Comparison of ENCODE assay signal across 15 cellular contexts in genomic region chr20:51380401-51381385, GRCh38.
A peak's percentile ranks its signal among the peaks of the same experiment; 100 is the strongest.
DNase-seq lines count a peak whose midpoint lies in the region; ATAC-seq, FAIRE-seq and TF ChIP-seq lines count a peak whose summit lies in the region.
"Had no signal": no experiment of that assay in that cellular context is flagged by ENCODE, and none has a peak within 500 bp of the region (broad histone marks: within the 10 kb centered on the region; RNA-seq: fewer than 3 reads in every experiment).

No MANE protein-coding gene starts in this region.

- H3K4me1 ChIP-seq in GM12878 (ENCODE audit: control insufficient read depth, insufficient read depth, low read length), result peaks cover 25% of the 10 kb centered on the region

- H3K27me3 Mint-ChIP-seq in progenitor cell of endocrine pancreas, result peaks cover 36% of the 10 kb centered on the region
- H3K27me3 Mint-ChIP-seq in activated T-cell treated with anti-CD3 and anti-CD28 coated beads, Interleukin-2, amount 50 U/mL, for 72 hours (ENCODE audit: low read depth), result no peaks in the 10 kb centered on the region
- H3K27me3 Mint-ChIP-seq: activated CD4-positive, alpha-beta T cell treated with anti-CD3 and anti-CD28 coated beads, Interleukin-2, amount 10 ng/mL, durations not matched to agents 7 days and 5 days had no signal

- RAD21 ChIA-PET in GM12878 (lab: Charles Lee; ENCODE audit: unreplicated experiment), result interaction anchor here (0.6 to 2.3 kb wide), 3 partner anchors 23 to 243 kb away, joined by 3 to 5 read pairs (median 5); no protein-coding TSS in a partner anchor

- BruUV-seq in GM12878 (replicated peaks; lab: Mats Ljungman, UMichigan), result no TSS peak

- 45% methylated on average over 13 of the region's 13 CpGs for WGBS in GM12878 (ENCODE audit: insufficient coverage, insufficient replicate concordance, low lambda C conversion rate, missing lambda C conversion rate)

- no peak overlapping the region for H3K9ac ChIP-seq in GM12878 (ENCODE audit: control insufficient read depth, insufficient read depth, low read length)

- no peaks in the 10 kb centered on the region for H3K9me3 Mint-ChIP-seq in progenitor cell of endocrine pancreas (ENCODE audit: low read depth)
- no peaks in the 10 kb centered on the region for H3K9me3 Mint-ChIP-seq in activated T-cell treated with anti-CD3 and anti-CD28 coated beads, Interleukin-2, amount 50 U/mL, for 72 hours
- H3K9me3 Mint-ChIP-seq: activated CD4-positive, alpha-beta T cell treated with anti-CD3 and anti-CD28 coated beads, Interleukin-2, amount 10 ng/mL, durations not matched to agents 7 days and 5 days had no signal

- no peak overlapping the region for H3K27ac ChIP-seq in GM12878 (ENCODE audit: control insufficient read depth, insufficient read depth)
- H3K27ac ChIP-seq: C4-2B had no signal

- H3K27ac Mint-ChIP-seq in progenitor cell of endocrine pancreas, result peak overlapping the region; percentile 7
- no peak overlapping the region for H3K27ac Mint-ChIP-seq in activated T-cell treated with anti-CD3 and anti-CD28 coated beads, Interleukin-2, amount 50 U/mL, for 72 hours
- H3K27ac Mint-ChIP-seq: activated CD4-positive, alpha-beta T cell treated with anti-CD3 and anti-CD28 coated beads, Interleukin-2, amount 10 ng/mL, durations not matched to agents 7 days and 5 days had no signal

- TF ChIP-seq CTCF in GM12878 (IDR thresholded peaks at IDR 0.05 in 2 of 3, conservative IDR thresholded peaks at IDR 0.05 in 1 of 3; ENCODE audit: control insufficient read depth in 2 of 3, extremely low read depth in 1 of 3, insufficient read depth in 1 of 3, low read depth in 3 of 3, low read length in 3 of 3) (no peak), progenitor cell of endocrine pancreas (IDR thresholded peaks at IDR 0.05; ENCODE audit: unreplicated experiment) (no peak)

- H2AFZ ChIP-seq in GM12878 (ENCODE audit: control insufficient read depth, low read depth, low read length), result 0 out of 2 replicates have a peak overlapping the region, but pooled peaks have one; percentile 21

- no peaks in the 10 kb centered on the region for H3K27me3 ChIP-seq in GM12878 (replicated peaks in 1 of 2; ENCODE audit: control insufficient read depth in 2 of 2, insufficient read depth in 2 of 2, low read length in 1 of 2)

- no peaks in the 10 kb centered on the region for H3K36me3 ChIP-seq in GM12878 (ENCODE audit: control insufficient read depth in 2 of 2, insufficient read depth in 2 of 2, low read length in 1 of 2)

- in situ Hi-C loops in GM12878 (cut with MboI), result no loop called here

- TF ChIP-seq EP300 in GM12878 (IDR thresholded peaks at IDR 0.05; ENCODE audit: borderline replicate concordance in 1 of 2, control insufficient read depth in 1 of 2, low read depth in 2 of 2, low read length in 2 of 2), result no peak

- ATAC-seq in HG03354 (IDR thresholded peaks at IDR 0.05; ENCODE audit: poor library complexity, severe bottlenecking, unreplicated experiment), result peak; percentile 54
- ATAC-seq in GM12878, result peak; percentile 55
- no peak for ATAC-seq in GM18861 (IDR thresholded peaks at IDR 0.05; ENCODE audit: unreplicated experiment)
- ATAC-seq in activated T-cell treated with anti-CD3 and anti-CD28 coated beads, Interleukin-2, amount 50 U/mL, for 72 hours (replicated peaks in 1 of 2), result no peak

- SMC1A ChIA-PET in GM12878 (lab: Charles Lee; ENCODE audit: uncharacterized antibody, unreplicated experiment), result interaction anchor here (0.8 to 1.9 kb wide), 8 partner anchors 9 to 216 kb away, joined by 3 to 6 read pairs (median 3); no protein-coding TSS in a partner anchor

- H3K9me3 ChIP-seq in GM12878 (replicated peaks; ENCODE audit: control insufficient read depth, insufficient read depth, low read length), result no peaks in the 10 kb centered on the region

- no peaks in the 10 kb centered on the region for H3K79me2 ChIP-seq in GM12878 (ENCODE audit: control insufficient read depth, insufficient read depth, low read length)

- no peak overlapping the region; the same call in 1 of the 2 replicates for H3K4me2 ChIP-seq in GM12878 (ENCODE audit: control insufficient read depth, insufficient read depth)

- H3K4me3 Mint-ChIP-seq in progenitor cell of endocrine pancreas (ENCODE audit: low read depth), result no peak overlapping the region
- no peak overlapping the region for H3K4me3 Mint-ChIP-seq in activated T-cell treated with anti-CD3 and anti-CD28 coated beads, Interleukin-2, amount 50 U/mL, for 72 hours
- H3K4me3 Mint-ChIP-seq: activated CD4-positive, alpha-beta T cell treated with anti-CD3 and anti-CD28 coated beads, Interleukin-2, amount 10 ng/mL, durations not matched to agents 7 days and 5 days had no signal

- H3K4me3 ChIP-seq in GM12878, result no peak overlapping the region

- CTCF ChIA-PET in GM12878 (lab: Yijun Ruan, JAX), result interaction anchor here (0.7 to 3.0 kb wide), 5 partner anchors 11 to 242 kb away, joined by 3 to 28 read pairs (median 3); no protein-coding TSS in a partner anchor

- TF ChIP-seq POLR2A in GM12891 (IDR thresholded peaks at IDR 0.05; ENCODE audit: low read depth, low read length), result no peak
- no peak for TF ChIP-seq POLR2A in GM12878 (IDR thresholded peaks at IDR 0.05; ENCODE audit: low read depth, low read length)

- no peaks in the 10 kb centered on the region for H4K20me1 ChIP-seq in GM12878 (ENCODE audit: control insufficient read depth, insufficient read depth)

- DNase-seq in GM12891 (ENCODE audit: insufficient read length, low spot score) (no peak), GM12878 (ENCODE audit: low read depth, low spot score) (no peak), progenitor cell of endocrine pancreas (ENCODE audit: low spot score, unreplicated experiment) (no peak), middle frontal gyrus (ENCODE audit: extremely low spot score, low spot score) (no peak)
- DNase-seq in activated T-cell treated with anti-CD3 and anti-CD28 coated beads, Interleukin-2, amount 50 U/mL, for 72 hours, result no peak
- DNase-seq: activated CD4-positive, alpha-beta T cell treated with anti-CD3 and anti-CD28 coated beads, Interleukin-2, amount 10 ng/mL, durations not matched to agents 7 days and 5 days; activated gamma-delta T cell; H7; NCI-H1694 treated with DMSO at 0.1 percent for 48 hours; NCI-H510A treated with DMSO at 0.1 percent for 48 hours had no signal

- intact Hi-C loops in GM12878 (cut with micrococcal nuclease; ENCODE audit: unreplicated experiment), result loop anchor here (5.0 kb wide), 1 partner anchor 162 kb away; the partner anchor contains the start of gene NFATC2

- POLR2A ChIA-PET in GM12878 (lab: Charles Lee), result no interaction called here

- FAIRE-seq in GM12891 (lab: Jason Lieb, UNC) (peak; percentile 16), GM12878 (lab: Jason Lieb, UNC) (no peak)
- FAIRE-seq: endometrium, keratinocyte had no signal

- peaks cover 23% of the 10 kb centered on the region for H3K4me1 Mint-ChIP-seq in progenitor cell of endocrine pancreas (ENCODE audit: low read depth)
- H3K4me1 Mint-ChIP-seq in activated T-cell treated with anti-CD3 and anti-CD28 coated beads, Interleukin-2, amount 50 U/mL, for 72 hours (ENCODE audit: low read depth), result peaks cover 31% of the 10 kb centered on the region

- H3K36me3 Mint-ChIP-seq in progenitor cell of endocrine pancreas (ENCODE audit: insufficient read depth), result no peaks in the 10 kb centered on the region
- H3K36me3 Mint-ChIP-seq in activated T-cell treated with anti-CD3 and anti-CD28 coated beads, Interleukin-2, amount 50 U/mL, for 72 hours (ENCODE audit: insufficient read depth in 2 of 2), result no peaks in the 10 kb centered on the region

- TF ChIP-seq RAD21 in GM12878 (IDR thresholded peaks at IDR 0.05; ENCODE audit: insufficient read depth, low read depth, low read length), result no peak

TF ChIP-seq in GM12891, 5 proteins besides CTCF, POLR2A, EP300 and RAD21:
- TF ChIP-seq SPI1 (IDR thresholded peaks at IDR 0.05; ENCODE audit: low read depth, low read length) (peak; percentile 42), TAF1 (IDR thresholded peaks at IDR 0.05; ENCODE audit: low read depth, low read length) (no peak)

TF ChIP-seq in GM12878, 131 proteins besides CTCF, POLR2A, EP300 and RAD21:
- TF ChIP-seq YY1 (IDR thresholded peaks at IDR 0.05; ENCODE audit: low read depth, low read length) (peak; percentile 32; the same call in 1 of the 2 replicates), SPI1 (IDR thresholded peaks at IDR 0.05; ENCODE audit: borderline replicate concordance, insufficient read depth, low read depth, low read length) (0 out of 2 replicates have a peak, but pooled peaks have one; percentile 33), BRCA1 (IDR thresholded peaks at IDR 0.05; ENCODE audit: low read depth, low read length) (no peak)

Comparison
In these comparisons a context has a peak if more than half of its experiments do, and no peak if none do; other contexts are left out.
1. ATAC-seq: peak in HG03354 (single experiment) and GM12878 (single experiment); none in GM18861 (single experiment) and activated T-cell treated with anti-CD3 and anti-CD28 coated beads, Interleukin-2, amount 50 U/mL, for 72 hours (0 of 2).